Comparison of ENCODE assay signal across 1 cellular context in the genomic region with DNA sequence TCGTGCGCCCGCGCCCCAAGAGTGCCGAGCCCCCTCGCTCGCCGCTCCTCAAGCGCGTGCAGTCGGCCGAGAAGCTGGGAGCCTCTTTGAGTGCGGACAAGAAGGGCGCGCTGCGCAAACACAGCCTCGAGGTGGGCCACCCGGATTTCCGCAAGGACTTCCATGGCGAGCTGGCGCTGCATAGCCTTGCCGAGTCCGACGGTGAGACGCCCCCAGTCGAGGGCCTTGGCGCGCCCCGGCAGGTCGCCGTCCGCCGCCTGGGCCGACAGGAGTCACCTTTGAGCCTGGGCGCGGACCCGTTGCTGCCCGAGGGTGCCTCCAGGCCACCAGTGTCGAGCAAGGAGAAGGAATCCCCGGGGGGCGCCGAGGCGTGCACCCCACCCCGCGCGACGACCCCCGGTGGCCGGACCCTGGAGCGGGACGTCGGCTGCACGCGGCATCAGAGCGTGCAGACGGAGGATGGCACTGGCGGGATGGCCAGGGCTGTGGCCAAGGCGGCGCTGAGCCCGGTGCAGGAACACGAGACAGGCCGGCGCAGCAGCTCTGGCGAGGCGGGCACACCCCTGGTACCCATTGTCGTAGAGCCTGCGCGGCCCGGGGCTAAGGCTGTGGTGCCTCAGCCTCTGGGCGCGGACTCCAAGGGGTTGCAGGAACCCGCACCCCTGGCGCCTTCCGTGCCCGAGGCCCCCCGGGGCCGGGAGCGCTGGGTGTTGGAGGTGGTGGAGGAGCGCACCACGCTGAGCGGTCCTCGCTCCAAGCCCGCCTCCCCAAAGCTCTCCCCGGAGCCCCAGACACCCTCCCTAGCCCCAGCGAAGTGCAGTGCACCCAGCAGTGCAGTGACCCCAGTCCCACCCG.
TF ChIP-seq lines count a peak whose summit lies in the region.

No MANE protein-coding gene starts in this region.

TF ChIP-seq in GM23338, 12 proteins besides CTCF, POLR2A, EP300 and RAD21:
- TF ChIP-seq CREB1 (CRISPR knock-in tag; IDR thresholded peaks at IDR 0.05; ENCODE audit: low read depth): no peak
- TF ChIP-seq, protein P1, sequence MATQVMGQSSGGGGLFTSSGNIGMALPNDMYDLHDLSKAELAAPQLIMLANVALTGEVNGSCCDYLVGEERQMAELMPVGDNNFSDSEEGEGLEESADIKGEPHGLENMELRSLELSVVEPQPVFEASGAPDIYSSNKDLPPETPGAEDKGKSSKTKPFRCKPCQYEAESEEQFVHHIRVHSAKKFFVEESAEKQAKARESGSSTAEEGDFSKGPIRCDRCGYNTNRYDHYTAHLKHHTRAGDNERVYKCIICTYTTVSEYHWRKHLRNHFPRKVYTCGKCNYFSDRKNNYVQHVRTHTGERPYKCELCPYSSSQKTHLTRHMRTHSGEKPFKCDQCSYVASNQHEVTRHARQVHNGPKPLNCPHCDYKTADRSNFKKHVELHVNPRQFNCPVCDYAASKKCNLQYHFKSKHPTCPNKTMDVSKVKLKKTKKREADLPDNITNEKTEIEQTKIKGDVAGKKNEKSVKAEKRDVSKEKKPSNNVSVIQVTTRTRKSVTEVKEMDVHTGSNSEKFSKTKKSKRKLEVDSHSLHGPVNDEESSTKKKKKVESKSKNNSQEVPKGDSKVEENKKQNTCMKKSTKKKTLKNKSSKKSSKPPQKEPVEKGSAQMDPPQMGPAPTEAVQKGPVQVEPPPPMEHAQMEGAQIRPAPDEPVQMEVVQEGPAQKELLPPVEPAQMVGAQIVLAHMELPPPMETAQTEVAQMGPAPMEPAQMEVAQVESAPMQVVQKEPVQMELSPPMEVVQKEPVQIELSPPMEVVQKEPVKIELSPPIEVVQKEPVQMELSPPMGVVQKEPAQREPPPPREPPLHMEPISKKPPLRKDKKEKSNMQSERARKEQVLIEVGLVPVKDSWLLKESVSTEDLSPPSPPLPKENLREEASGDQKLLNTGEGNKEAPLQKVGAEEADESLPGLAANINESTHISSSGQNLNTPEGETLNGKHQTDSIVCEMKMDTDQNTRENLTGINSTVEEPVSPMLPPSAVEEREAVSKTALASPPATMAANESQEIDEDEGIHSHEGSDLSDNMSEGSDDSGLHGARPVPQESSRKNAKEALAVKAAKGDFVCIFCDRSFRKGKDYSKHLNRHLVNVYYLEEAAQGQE (IDR thresholded peaks at IDR 0.05; ENCODE audit: unreplicated experiment): no peak
- no peak for TF ChIP-seq STAT1 (IDR thresholded peaks at IDR 0.05; ENCODE audit: unreplicated experiment)
- no peak for TF ChIP-seq POLR2AphosphoS5 (IDR thresholded peaks at IDR 0.05; ENCODE audit: low read depth)
- TF ChIP-seq ZNF331 (CRISPR knock-in tag; IDR thresholded peaks at IDR 0.05; ENCODE audit: low read depth): no peak
- no peak for TF ChIP-seq EZH2phosphoT487 (IDR thresholded peaks at IDR 0.05; ENCODE audit: unreplicated experiment)
- TF ChIP-seq ZNF462 (CRISPR knock-in tag; IDR thresholded peaks at IDR 0.05): no peak
- no peak for TF ChIP-seq ETS1 (IDR thresholded peaks at IDR 0.05)
- no peak for TF ChIP-seq EZH2 (IDR thresholded peaks at IDR 0.05; ENCODE audit: low read depth, unreplicated experiment)
- TF ChIP-seq ZNF114 (CRISPR knock-in tag; IDR thresholded peaks at IDR 0.05): no peak
